Comparison of ENCODE assay signal across 7 cellular contexts in genomic region chr1:25186608-25187007, GRCh38.
"Had no signal": no experiment of that assay in that cellular context is flagged by ENCODE, and none has a peak within 500 bp of the region (broad histone marks: within the 10 kb centered on the region; RNA-seq: fewer than 3 reads in every experiment).

No MANE protein-coding gene starts in this region.

- H3K9me3 Mint-ChIP-seq: H9, IgD-negative memory B cell had no signal

- H3K27ac ChIP-seq: GM23248 had no signal

- H2AFZ ChIP-seq: GM23248 had no signal

- H3K4me3 Mint-ChIP-seq: H9, IgD-negative memory B cell had no signal

- H3K4me1 Mint-ChIP-seq: H9, IgD-negative memory B cell had no signal

- H3K9ac ChIP-seq: GM23248 had no signal

- FAIRE-seq: H54, HTR-8/SVneo had no signal

- DNase-seq: GM23248, GOT3, H9, HCEC 1CT had no signal

- H3K27ac Mint-ChIP-seq: H9, IgD-negative memory B cell had no signal

- H3K36me3 Mint-ChIP-seq: IgD-negative memory B cell had no signal

- H3K4me3 ChIP-seq: GM23248 had no signal
